In the genomic region with DNA sequence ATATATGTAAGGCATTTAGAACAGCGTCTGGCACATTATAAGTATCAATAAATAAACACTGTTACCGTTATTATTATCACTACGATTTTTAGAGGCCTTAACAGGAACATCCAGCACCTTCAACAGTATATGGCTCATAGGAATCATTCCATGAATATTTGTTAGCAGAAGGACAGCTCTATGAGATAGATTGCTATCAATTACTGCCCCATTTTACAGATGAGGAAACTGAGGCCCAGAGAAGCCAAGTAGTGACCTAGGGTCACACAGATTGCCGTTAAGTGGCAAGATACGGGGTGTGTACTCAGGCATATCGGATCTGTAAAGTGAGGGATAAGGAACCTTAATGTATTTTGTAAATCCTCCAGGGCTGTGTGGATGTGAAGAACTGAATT, we compare ENCODE assay signal across 9 cellular contexts. TPM values are rescaled to one million over a fixed set of nuclear protein-coding genes. Genes with fewer than 3 reads are reported as not detected.
A peak's percentile ranks its signal among the peaks of the same experiment; 100 is the strongest.
DNase-seq lines count a peak whose midpoint lies in the region; ATAC-seq and TF ChIP-seq lines count a peak whose summit lies in the region.
"Had no signal": no experiment of that assay in that cellular context is flagged by ENCODE, and none has a peak within 500 bp of the region (broad histone marks: within the 10 kb centered on the region; RNA-seq: fewer than 3 reads in every experiment).

No MANE protein-coding gene starts in this region.

- H3K27me3 ChIP-seq in A673 (replicated peaks; ENCODE audit: insufficient read depth, low read depth, low read length, poor library complexity): no peaks in the 10 kb centered on the region
- no peaks in the 10 kb centered on the region for H3K27me3 ChIP-seq in muscle layer of duodenum (ENCODE audit: low read depth, low read length)

- peaks cover 17 to 20% (median 20%) of the 10 kb centered on the region in 3 donors for H3K4me1 Mint-ChIP-seq in IgD-negative memory B cell
- H3K4me1 Mint-ChIP-seq in central memory CD8-positive, alpha-beta T cell: peaks cover 24% of the 10 kb centered on the region

- no peak; the same call in 1 of the 2 replicates for TF ChIP-seq CTCF in A673 (conservative IDR thresholded peaks at IDR 0.05; ENCODE audit: low read depth, low read length)

- no peaks in the 10 kb centered on the region for H3K36me3 Mint-ChIP-seq in IgD-negative memory B cell
- peaks cover 18% of the 10 kb centered on the region for H3K36me3 Mint-ChIP-seq in central memory CD8-positive, alpha-beta T cell (ENCODE audit: insufficient read depth)

- H3K36me3 ChIP-seq in A673 (ENCODE audit: insufficient read depth, low read length, poor library complexity, severe bottlenecking): peaks cover 5% of the 10 kb centered on the region
- peaks cover 0 to 6% of the 10 kb centered on the region in 2 donors for H3K36me3 ChIP-seq in muscle layer of duodenum (ENCODE audit: control insufficient read depth in 1 of 2, insufficient read depth in 2 of 2, low read length in 2 of 2)

- BruUV-seq in A673 (replicated peaks; lab: Mats Ljungman, UMichigan): TSS peak; percentile 96

- H3K4me3 ChIP-seq in A673 (ENCODE audit: low read depth, low read length, poor library complexity, severe bottlenecking) (peak overlapping the region; percentile 87), muscle layer of duodenum (ENCODE audit: low read depth in 1 of 2, low read length in 2 of 2) (peak overlapping the region; percentile 92)

- H3K27ac Mint-ChIP-seq in IgD-negative memory B cell: peak overlapping the region; percentile 97 to 99 (median 97)
- H3K27ac Mint-ChIP-seq in central memory CD8-positive, alpha-beta T cell (ENCODE audit: low read depth): peak overlapping the region; percentile 96

- POLR2A ChIA-PET in A673 (lab: Charles Lee; ENCODE audit: low non-redundant PET): interaction anchor here (0.5 to 0.6 kb wide), 4 partner anchors 23 to 111 kb away, joined by 5 to 19 read pairs (median 8); no protein-coding TSS in a partner anchor

- ATAC-seq in central memory CD8-positive, alpha-beta T cell (replicated peaks; ENCODE audit: extremely low read depth, poor library complexity, severe bottlenecking): no peak
- ATAC-seq in HG03045 (IDR thresholded peaks at IDR 0.05; ENCODE audit: unreplicated experiment) (no peak), GM19023 (IDR thresholded peaks at IDR 0.05; ENCODE audit: unreplicated experiment) (no peak)

- intact Hi-C loops in A673 (cut with micrococcal nuclease; ENCODE audit: unreplicated experiment): loop anchor here (2.0 to 5.0 kb wide), 3 partner anchors 49 to 191 kb away; no protein-coding TSS in a partner anchor

- no peaks in the 10 kb centered on the region for H3K27me3 Mint-ChIP-seq in IgD-negative memory B cell
- no peaks in the 10 kb centered on the region for H3K27me3 Mint-ChIP-seq in central memory CD8-positive, alpha-beta T cell

- H3K27ac ChIP-seq in A673 (ENCODE audit: low read depth, low read length, poor library complexity, severe bottlenecking): peak overlapping the region; percentile 94
- peak overlapping the region; percentile 56 for H3K27ac ChIP-seq in muscle layer of duodenum (ENCODE audit: low read length)

- H3K9me3 Mint-ChIP-seq in IgD-negative memory B cell: no peaks in the 10 kb centered on the region
- H3K9me3 Mint-ChIP-seq in central memory CD8-positive, alpha-beta T cell: no peaks in the 10 kb centered on the region

- CTCF ChIA-PET in A673 (lab: Charles Lee): interaction anchor here (0.6 to 1.3 kb wide), 5 partner anchors 18 to 112 kb away, joined by 3 to 10 read pairs (median 4); a partner anchor contains a TSS

- peaks cover 8% of the 10 kb centered on the region for H3K4me1 ChIP-seq in A673 (ENCODE audit: insufficient read depth, low read length, poor library complexity, severe bottlenecking)
- peaks cover 13 to 20% of the 10 kb centered on the region in 2 donors for H3K4me1 ChIP-seq in muscle layer of duodenum (ENCODE audit: control insufficient read depth in 1 of 2, insufficient read depth in 2 of 2, low read length in 2 of 2)

- H3K9me3 ChIP-seq in A673 (ENCODE audit: low read depth, low read length, poor library complexity, severe bottlenecking) (no peaks in the 10 kb centered on the region), muscle layer of duodenum (ENCODE audit: control insufficient read depth in 1 of 2, low read length in 2 of 2) (no peaks in the 10 kb centered on the region)

- peak overlapping the region; percentile 97 to 100 (median 99) for H3K4me3 Mint-ChIP-seq in IgD-negative memory B cell
- peak overlapping the region; percentile 87 for H3K4me3 Mint-ChIP-seq in central memory CD8-positive, alpha-beta T cell

- no peak for DNase-seq in A673 (ENCODE audit: low spot score)
- no peak for DNase-seq in central memory CD8-positive, alpha-beta T cell (ENCODE audit: low spot score in 2 of 2)
- DNase-seq in C1 segment of cervical spinal cord (lab: John Stamatoyannopoulos, UW): no peak
- DNase-seq in NCI-H526 (lab: John Stamatoyannopoulos, UW): no peak

RNA-seq across cellular contexts. Expression of a gene that starts 0.5 kb away (rescaled TPM):
- total RNA-seq in A673 (2021): 78.3 and 86.4 TPM in 2 replicates
- 78.3 TPM for polyA plus RNA-seq in IgD-negative memory B cell

RNA-seq across cellular contexts. Expression of a gene that starts 29.4 kb away (rescaled TPM):
- total RNA-seq in A673 (2021): not detected in 2 replicates
- not detected for polyA plus RNA-seq in IgD-negative memory B cell
- total RNA-seq: glomerular endothelial cell had no signal

RNA-seq across cellular contexts. Expression of a gene that starts 30.3 kb away (rescaled TPM):
- 5.5 and 7.5 TPM in 2 replicates for total RNA-seq in A673 (2021)
- polyA plus RNA-seq in IgD-negative memory B cell: not detected
